In genomic region chr11:62671272-62671603, GRCh38 we compare ENCODE assay signal across 6 cellular contexts. TPM values are rescaled to one million over a fixed set of nuclear protein-coding genes. Genes with fewer than 3 reads are reported as not detected.
DNase-seq lines count a peak whose midpoint lies in the region; ATAC-seq and TF ChIP-seq lines count a peak whose summit lies in the region.

No MANE protein-coding gene starts in this region.

- H3K27ac ChIP-seq in OCI-LY1 (ENCODE audit: low read depth, low read length, poor library complexity, severe bottlenecking) (peak overlapping the region; percentile 93), temporal lobe (ENCODE audit: low read depth, low read length) (peak overlapping the region; percentile 85)

- H3K4me1 ChIP-seq in OCI-LY1 (ENCODE audit: insufficient read depth, low read length, severe bottlenecking) = peaks cover 59% of the 10 kb centered on the region

- no peaks in the 10 kb centered on the region for H4K20me1 ChIP-seq in OCI-LY1 (ENCODE audit: insufficient read depth, low read length)

- TF ChIP-seq CTCF in OCI-LY1 (IDR thresholded peaks at IDR 0.05; ENCODE audit: low read length) (no peak), foreskin fibroblast (IDR thresholded peaks at IDR 0.05; ENCODE audit: low read depth, low read length) (no peak), GM13977 (IDR thresholded peaks at IDR 0.05; ENCODE audit: extremely low read depth, insufficient read depth, missing control alignments) (no peak)

- in situ Hi-C loops in GM13977 (cut with MboI; ENCODE audit: low pct_unique_long_range_greater_than_20kb, low sequenced_read_pairs, unreplicated experiment) = no loop called here

- H3K4me3 ChIP-seq in OCI-LY1 (ENCODE audit: low read depth, low read length, poor library complexity, severe bottlenecking) (peak overlapping the region; percentile 91), foreskin fibroblast (ENCODE audit: low read depth in 1 of 2, low read length in 2 of 2) (peak overlapping the region; percentile 74 to 77)

- H3K4me2 ChIP-seq in OCI-LY1 (ENCODE audit: low read length) = peak overlapping the region; percentile 93

- H3K27me3 ChIP-seq in OCI-LY1 (ENCODE audit: insufficient read depth, low read length) = no peaks in the 10 kb centered on the region

- H3K9me3 ChIP-seq in OCI-LY1 (ENCODE audit: low read length) = no peaks in the 10 kb centered on the region

- H3K9ac ChIP-seq in OCI-LY1 (ENCODE audit: low read length) = peak overlapping the region; percentile 95

- H3K79me2 ChIP-seq in OCI-LY1 (ENCODE audit: insufficient read depth, low read length) = 0 out of 2 replicates have a peak, but pooled peaks cover 4% of the 10 kb centered on the region

- H3F3A ChIP-seq in OCI-LY1 (ENCODE audit: insufficient read depth, low read length) = no peaks in the 10 kb centered on the region

- peak; percentile 1 for ATAC-seq in GM19035 (IDR thresholded peaks at IDR 0.05; ENCODE audit: unreplicated experiment)

- H3K9me2 ChIP-seq in OCI-LY1 (ENCODE audit: low read depth, low read length) = no peaks in the 10 kb centered on the region

- DNase-seq in foreskin fibroblast (no peak), GM13977 (ENCODE audit: low spot score) (no peak), activated gamma-delta T cell (lab: John Stamatoyannopoulos, UW) (no peak)

- H2AFZ ChIP-seq in OCI-LY1 (ENCODE audit: low read length) = no peak overlapping the region

- H3K36me3 ChIP-seq in OCI-LY1 (ENCODE audit: insufficient read depth, low read length) = peaks cover 36% of the 10 kb centered on the region

RNA-seq across cellular contexts. Expression of gene UQCC3, which starts 0.2 kb away (rescaled TPM):
- 3.7 TPM for total RNA-seq in temporal lobe

RNA-seq across cellular contexts. Expression of gene LBHD1, which starts 0.8 kb away (rescaled TPM):
- total RNA-seq in temporal lobe = 2.5 TPM

RNA-seq across cellular contexts. Expression of gene CSKMT, which starts 6.1 kb away (rescaled TPM):
- total RNA-seq in temporal lobe = 3.9 TPM

RNA-seq across cellular contexts. Expression of gene C11orf98, which starts 6.2 kb away (rescaled TPM):
- total RNA-seq in temporal lobe = 17.2 TPM

RNA-seq across cellular contexts. Expression of gene UBXN1, which starts 7.6 kb away (rescaled TPM):
- 77.0 TPM for total RNA-seq in temporal lobe
